In genomic region chr9:3875371-3876132, GRCh38 we compare ENCODE assay signal across 9 cellular contexts.
DNase-seq lines count a peak whose midpoint lies in the region; ATAC-seq, FAIRE-seq and TF ChIP-seq lines count a peak whose summit lies in the region.
"Had no signal": no experiment of that assay in that cellular context is flagged by ENCODE, and none has a peak within 500 bp of the region (broad histone marks: within the 10 kb centered on the region; RNA-seq: fewer than 3 reads in every experiment).

No MANE protein-coding gene starts in this region.

- H3K4me1 Mint-ChIP-seq in osteocyte (ENCODE audit: unreplicated experiment): peaks cover 39% of the 10 kb centered on the region

- H3K27ac Mint-ChIP-seq in osteocyte (ENCODE audit: unreplicated experiment): peak overlapping the region; percentile 94
- H3K27ac Mint-ChIP-seq: activated CD4-positive, alpha-beta memory T cell treated with anti-CD3 and anti-CD28 coated beads for 36 hours had no signal

- H3K9me3 Mint-ChIP-seq in osteocyte (ENCODE audit: unreplicated experiment): peaks cover 6% of the 10 kb centered on the region

- WGBS in GM23248 (ENCODE audit: low coverage in 1 of 2, low lambda C conversion rate in 2 of 2, missing lambda C conversion rate in 2 of 2), 2 experiments: 51 to 58% methylated on average over 8 of the region's 8 CpGs
- 62% methylated on average over 8 of the region's 8 CpGs for WGBS in right cardiac atrium
- WGBS in tibial nerve, 2 donors: 75% methylated on average over 8 of the region's 8 CpGs

- ATAC-seq in right cardiac atrium (no peak), GM18517 (IDR thresholded peaks at IDR 0.05; ENCODE audit: unreplicated experiment) (no peak)

- no peak for TF ChIP-seq EP300 in tibial nerve (IDR thresholded peaks at IDR 0.05)

- intact Hi-C loops in right cardiac atrium (cut with DNase I): no loop called here

- H3K36me3 ChIP-seq in GM23248 (ENCODE audit: low read depth) (no peaks in the 10 kb centered on the region), tibial nerve (peaks cover 0 to 26% (median 0%) of the 10 kb centered on the region in 3 donors)

- no peak for TF ChIP-seq POLR2A in tibial nerve (IDR thresholded peaks at IDR 0.05)

- H3F3A ChIP-seq in GM23248 (ENCODE audit: insufficient read depth): peaks cover 21% of the 10 kb centered on the region

- H3K27me3 ChIP-seq in GM23248 (replicated peaks; ENCODE audit: insufficient read depth) (no peaks in the 10 kb centered on the region), right cardiac atrium (ENCODE audit: control insufficient read depth, insufficient read depth) (no peaks in the 10 kb centered on the region), tibial nerve (no peaks in the 10 kb centered on the region)

- no peaks in the 10 kb centered on the region for H3K79me2 ChIP-seq in GM23248 (ENCODE audit: insufficient read depth)

- no peaks in the 10 kb centered on the region for H3K27me3 Mint-ChIP-seq in osteocyte (ENCODE audit: unreplicated experiment)
- H3K27me3 Mint-ChIP-seq: activated CD4-positive, alpha-beta memory T cell treated with anti-CD3 and anti-CD28 coated beads for 36 hours had no signal

- H3K9me3 ChIP-seq in GM23248 (ENCODE audit: low read depth) (no peaks in the 10 kb centered on the region), right cardiac atrium (ENCODE audit: control insufficient read depth, low read length) (no peaks in the 10 kb centered on the region), tibial nerve (no peaks in the 10 kb centered on the region)

- H3K9me2 ChIP-seq in GM23248 (ENCODE audit: insufficient read depth): no peaks in the 10 kb centered on the region

- no peaks in the 10 kb centered on the region for H4K20me1 ChIP-seq in GM23248 (ENCODE audit: insufficient read depth)

- FAIRE-seq in RCC 7860 (lab: Jason Lieb, UNC): peak; percentile 99

- H3K4me3 Mint-ChIP-seq in osteocyte (ENCODE audit: unreplicated experiment): peak overlapping the region; percentile 40
- H3K4me3 Mint-ChIP-seq: activated CD4-positive, alpha-beta memory T cell treated with anti-CD3 and anti-CD28 coated beads for 36 hours had no signal

- H3K4me3 ChIP-seq in GM23248: no peak overlapping the region
- no peak overlapping the region for H3K4me3 ChIP-seq in right cardiac atrium (ENCODE audit: low read length)
- no peak overlapping the region for H3K4me3 ChIP-seq in tibial nerve

- peak; percentile 83 for DNase-seq in GM23248
- DNase-seq in RCC 7860 (ENCODE audit: low spot score): peak; percentile 94
- peak; percentile 84 to 95 for DNase-seq in dermis microvascular lymphatic vessel endothelial cell (ENCODE audit: low read depth in 2 of 2)
- no peak for DNase-seq in osteocyte (ENCODE audit: extremely low spot score, unreplicated experiment)
- no peak for DNase-seq in right cardiac atrium
- DNase-seq in tibial nerve (ENCODE audit: low spot score in 2 of 2): no peak
- DNase-seq: activated CD4-positive, alpha-beta memory T cell treated with anti-CD3 and anti-CD28 coated beads for 36 hours; GF-D8 had no signal

- peak overlapping the region; percentile 19 for H3K4me2 ChIP-seq in GM23248 (ENCODE audit: unreplicated experiment)

- in situ Hi-C loops in GM23248 (cut with MboI): no loop called here

- H3K9ac ChIP-seq in GM23248: 0 out of 2 replicates have a peak overlapping the region, but pooled peaks have one; percentile 7

- H3K36me3 Mint-ChIP-seq in osteocyte (ENCODE audit: unreplicated experiment): peaks cover 20% of the 10 kb centered on the region
- H3K36me3 Mint-ChIP-seq: activated CD4-positive, alpha-beta memory T cell treated with anti-CD3 and anti-CD28 coated beads for 36 hours had no signal

- H3K27ac ChIP-seq in GM23248: peak overlapping the region; percentile 62
- no peak overlapping the region for H3K27ac ChIP-seq in right cardiac atrium (ENCODE audit: low read length)
- no peak overlapping the region for H3K27ac ChIP-seq in tibial nerve

- H2AFZ ChIP-seq in GM23248: no peak overlapping the region

- H3K4me1 ChIP-seq in GM23248 (ENCODE audit: insufficient read depth) (peaks cover 42% of the 10 kb centered on the region), right cardiac atrium (ENCODE audit: control insufficient read depth, insufficient read depth, low read length) (no peaks in the 10 kb centered on the region), tibial nerve (no peaks in the 10 kb centered on the region)

- TF ChIP-seq CTCF in osteocyte (IDR thresholded peaks at IDR 0.05) (no peak), tibial nerve (IDR thresholded peaks at IDR 0.05) (no peak)

Comparison
In these comparisons a context has a peak if more than half of its experiments do, and no peak if none do; other contexts are left out.
1. DNase-seq: peak in GM23248 (single experiment), RCC 7860 (single experiment) and dermis microvascular lymphatic vessel endothelial cell (2 of 2); none in osteocyte (single experiment), right cardiac atrium (0 of 3) and tibial nerve (0 of 2).